ENCODE assay signal across 8 cellular contexts in genomic region chr14:68784298-68784910, GRCh38. TPM values are rescaled to one million over a fixed set of nuclear protein-coding genes. Genes with fewer than 3 reads are reported as not detected.
DNase-seq lines count a peak whose midpoint lies in the region; ATAC-seq and TF ChIP-seq lines count a peak whose summit lies in the region.

No MANE protein-coding gene starts in this region.

- H3K36me3 ChIP-seq in uterus = no peaks in the 10 kb centered on the region

- peak overlapping the region; percentile 96 to 99 for H3K27ac ChIP-seq in uterus

- H3K36me3 Mint-ChIP-seq in MCF 10A (ENCODE audit: insufficient read depth, unreplicated experiment) = peaks cover 53% of the 10 kb centered on the region

- BruUV-seq in MCF 10A (replicated peaks; lab: Mats Ljungman, UMichigan) = no TSS peak

- H3K9me3 ChIP-seq in uterus = no peaks in the 10 kb centered on the region

- intact Hi-C loops in Right ventricle myocardium superior (cut with DNase I) (loop anchor here (10.0 kb wide), 1 partner anchor 100 kb away; no protein-coding TSS in a partner anchor), left cardiac atrium (cut with DNase I) (loop anchor here in 1 of 2 donors (5.0 kb wide), 1 partner anchor 52 kb away; no protein-coding TSS in a partner anchor), MCF 10A (cut with micrococcal nuclease) (loop anchor here (2.0 kb wide), 1 partner anchor 98 kb away; no protein-coding TSS in a partner anchor), uterus (cut with DNase I; ENCODE audit: low total_unique reads) (loop anchor here (10.0 kb wide), 1 partner anchor 240 kb away; no protein-coding TSS in a partner anchor)

- ATAC-seq in Right ventricle myocardium superior (ENCODE audit: poor library complexity) = no peak
- no peak for ATAC-seq in left cardiac atrium

- CTCF ChIA-PET in MCF 10A (lab: Yijun Ruan, JAX) = interaction anchor here (0.8 to 2.3 kb wide), 3 partner anchors 533 to 850 kb away, joined by 3 to 19 read pairs (median 5); no protein-coding TSS in a partner anchor

- H3K4me1 Mint-ChIP-seq in MCF 10A (ENCODE audit: insufficient read depth, unreplicated experiment) = peaks cover 48% of the 10 kb centered on the region

- peak overlapping the region; percentile 97 for H3K27ac Mint-ChIP-seq in MCF 10A (ENCODE audit: low read depth, unreplicated experiment)

- H3K27me3 ChIP-seq in uterus = no peaks in the 10 kb centered on the region

- no peak overlapping the region for H3K4me3 ChIP-seq in uterus

- no peak for TF ChIP-seq POLR2A in uterus (IDR thresholded peaks at IDR 0.05)

- no peaks in the 10 kb centered on the region for H3K9me3 Mint-ChIP-seq in MCF 10A (ENCODE audit: unreplicated experiment)

- H3K4me1 ChIP-seq in uterus = peaks cover 18 to 26% of the 10 kb centered on the region in 2 donors

- DNase-seq in Right ventricle myocardium superior (peak; percentile 51), left cardiac atrium (no peak), MCF 10A (ENCODE audit: unreplicated experiment) (peak; percentile 36), mesenteric fat pad (ENCODE audit: low spot score) (peak; percentile 41), uterus (peak; percentile 45 to 50), NCI-H1694 (lab: John Stamatoyannopoulos, UW) (no peak), AML-193 (lab: John Stamatoyannopoulos, UW) (no peak), anterior cingulate cortex (lab: John Stamatoyannopoulos, UW) (no peak)

- POLR2A ChIA-PET in MCF 10A (lab: Yijun Ruan, JAX) = interaction anchor here (0.6 to 11.3 kb wide), 23 partner anchors 9 to 844 kb away, joined by 3 to 403 read pairs (median 9); partner anchors contain the start of gene ZFP36L1

- no peaks in the 10 kb centered on the region for H3K27me3 Mint-ChIP-seq in MCF 10A (ENCODE audit: insufficient read depth, unreplicated experiment)

- no peak overlapping the region for H3K4me3 Mint-ChIP-seq in MCF 10A (ENCODE audit: unreplicated experiment)

- TF ChIP-seq CTCF in MCF 10A (IDR thresholded peaks at IDR 0.05; ENCODE audit: unreplicated experiment) (no peak), uterus (IDR thresholded peaks at IDR 0.05) (no peak)

RNA-seq across cellular contexts. Expression of gene ZFP36L1, which starts 8.5 kb away (rescaled TPM):
- total RNA-seq in Right ventricle myocardium superior = 45.5 TPM
- 100 to 1,000 TPM in 1 of 2 donors, 10 to 100 TPM in 1; 89.6 to 105 TPM for total RNA-seq in left cardiac atrium
- 376 and 426 TPM in 2 replicates for total RNA-seq in MCF 10A (2022)
- 477 TPM for total RNA-seq in mesenteric fat pad
- total RNA-seq in uterus = 100 to 1,000 TPM; 170 to 564 (median 315) TPM

Comparison
In these comparisons a context has a peak if more than half of its experiments do, and no peak if none do; other contexts are left out.
1. DNase-seq: peak in Right ventricle myocardium superior (single experiment), MCF 10A (single experiment), mesenteric fat pad (single experiment) and uterus (2 of 2); none in left cardiac atrium (single experiment), NCI-H1694 (single experiment), AML-193 (0 of 2) and anterior cingulate cortex (0 of 58).